In the genomic region with DNA sequence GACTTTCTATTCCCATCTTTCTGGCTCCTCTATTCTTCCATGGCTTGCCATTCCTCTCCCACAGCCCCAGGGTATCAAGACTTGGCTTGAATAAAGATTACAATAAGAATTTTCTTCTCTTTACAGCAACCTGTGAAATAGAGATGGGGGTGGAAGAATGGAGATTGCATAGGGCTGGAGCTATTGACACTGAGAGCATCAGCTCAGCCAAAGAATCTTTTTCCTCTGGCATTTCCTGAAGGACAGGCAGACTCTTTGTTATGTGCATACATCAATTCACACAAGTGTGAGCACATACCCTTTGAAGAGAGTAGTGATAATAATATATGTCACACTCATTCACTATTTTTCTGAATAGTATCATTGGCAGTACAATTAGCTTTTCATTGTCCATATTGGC, we compare ENCODE assay signal across 21 cellular contexts.
"Had no signal": no experiment of that assay in that cellular context is flagged by ENCODE, and none has a peak within 500 bp of the region (broad histone marks: within the 10 kb centered on the region; RNA-seq: fewer than 3 reads in every experiment).

No MANE protein-coding gene starts in this region.

- DNase-seq: activated CD4-positive, alpha-beta T cell treated with anti-CD3 and anti-CD28 coated beads, Interleukin-2, amount 50 U/mL, for 4 hours; activated CD8-positive, alpha-beta T cell treated with anti-CD3 and anti-CD28 coated beads for 36 hours; activated gamma-delta T cell; activated naive CD4-positive, alpha-beta T cell treated with Interleukin-2 at 50 U/mL for 16 hours; activated naive CD8-positive, alpha-beta T cell treated with anti-CD3 and anti-CD28 coated beads, Interleukin-2, amount 10 ng/mL, durations not matched to agents 7 days and 5 days; activated T-cell treated with anti-CD3 and anti-CD28 coated beads, Interleukin-2, amount 50 U/mL, for 24 hours; amygdala; MG63; NCI-H1048; NCI-H1436 treated with DMSO at 0.1 percent for 48 hours; NCI-H1694 treated with DMSO at 0.1 percent for 48 hours; NCI-H2029; NCI-H345; NCI-H524 treated with DMSO at 0.1 percent for 48 hours; SHP77; SJCRH30; T1000; WERI-Rb-1 had no signal

- H3K4me1 ChIP-seq: ascending aorta, SJCRH30 had no signal

- H3K9me3 ChIP-seq: ascending aorta, MG63, SJCRH30 had no signal

- H3K27me3 ChIP-seq: ascending aorta, cardiac muscle cell, MG63, SJCRH30 had no signal

- H3K27ac ChIP-seq: ascending aorta, cardiac muscle cell, SJCRH30, SK-N-MC, WERI-Rb-1 had no signal

- H3K36me3 ChIP-seq: ascending aorta, cardiac muscle cell, MG63, SJCRH30, WERI-Rb-1 had no signal

- H3K4me3 ChIP-seq: ascending aorta, cardiac muscle cell, MG63, SJCRH30, SK-N-MC had no signal
